In genomic region chr12:19070341-19070740, GRCh38 we compare ENCODE assay signal across 6 cellular contexts.
"Had no signal": no experiment of that assay in that cellular context is flagged by ENCODE, and none has a peak within 500 bp of the region (broad histone marks: within the 10 kb centered on the region; RNA-seq: fewer than 3 reads in every experiment).

No MANE protein-coding gene starts in this region.

- H2AFZ ChIP-seq: GM23338 had no signal

- H3K4me3 ChIP-seq: GM23338, K562 had no signal

- H3K4me2 ChIP-seq: GM23338 had no signal

- DNase-seq: H9, HCEC 1CT, IMR-90, KG1 had no signal
